Comparison of ENCODE assay signal across 8 cellular contexts in genomic region chr17:7717756-7718350, GRCh38. TPM values are rescaled to one million over a fixed set of nuclear protein-coding genes. Genes with fewer than 3 reads are reported as not detected.
DNase-seq lines count a peak whose midpoint lies in the region; ATAC-seq, FAIRE-seq and TF ChIP-seq lines count a peak whose summit lies in the region.

No MANE protein-coding gene starts in this region.

- peaks cover 8% of the 10 kb centered on the region for H3K79me1 ChIP-seq in trophoblast cell (ENCODE audit: low read length)

- no peak overlapping the region for H3K23ac ChIP-seq in trophoblast cell (ENCODE audit: low read length)

- H3K4me1 ChIP-seq in esophagus squamous epithelium = peaks cover 9 to 24% (median 15%) of the 10 kb centered on the region in 3 donors
- H3K4me1 ChIP-seq in trophoblast cell (ENCODE audit: control insufficient read depth in 1 of 2, insufficient read depth in 2 of 2, low read length in 2 of 2) = peaks cover 2 to 6% of the 10 kb centered on the region in 2 experiments

- 3 to 6% methylated on average over 11 of the region's 16 CpGs for WGBS in esophagus squamous epithelium, 2 donors
- no CpG with 5 or more reads among the region's 16 CpGs for WGBS in trophoblast cell (ENCODE audit: extremely low coverage, insufficient coverage, insufficient read length)

- H2BK12ac ChIP-seq in trophoblast cell (ENCODE audit: low read length) = no peak overlapping the region

- peak overlapping the region; percentile 98 for H2AFZ ChIP-seq in trophoblast cell (ENCODE audit: insufficient read depth, low read length, poor library complexity)

- H3K18ac ChIP-seq in trophoblast cell (ENCODE audit: low read length) = no peak overlapping the region

- ATAC-seq in HG02938 (IDR thresholded peaks at IDR 0.05; ENCODE audit: unreplicated experiment) = no peak

- intact Hi-C loops in esophagus squamous epithelium (cut with DNase I) = no loop called here

- H2BK5ac ChIP-seq in trophoblast cell (ENCODE audit: low read depth, low read length, poor library complexity) = no peak overlapping the region

- H3K9me3 ChIP-seq in SK-N-MC (ENCODE audit: low read depth, low read length) = no peaks in the 10 kb centered on the region
- H3K9me3 ChIP-seq in esophagus squamous epithelium = no peaks in the 10 kb centered on the region
- H3K9me3 ChIP-seq in trophoblast cell (ENCODE audit: insufficient read depth, low read depth, low read length) = no peaks in the 10 kb centered on the region

- H3K4ac ChIP-seq in trophoblast cell (ENCODE audit: low read depth, low read length) = no peak overlapping the region

- no peak overlapping the region for H3K27ac ChIP-seq in SK-N-MC
- H3K27ac ChIP-seq in esophagus squamous epithelium = peak overlapping the region; percentile 25 to 66 (median 48)
- H3K27ac ChIP-seq in trophoblast cell (ENCODE audit: low read depth, low read length) = no peak overlapping the region

- H3K4me3 ChIP-seq in SK-N-MC (peak overlapping the region; percentile 97), esophagus squamous epithelium (peak overlapping the region; percentile 43 to 66 (median 56)), trophoblast cell (ENCODE audit: low read depth, low read length) (peak overlapping the region; percentile 34)

- peak overlapping the region; percentile 75 for H3K4me2 ChIP-seq in trophoblast cell (ENCODE audit: low read length)

- TF ChIP-seq CTCF in esophagus squamous epithelium (IDR thresholded peaks at IDR 0.05) = no peak

- FAIRE-seq in RCC 7860 (lab: Jason Lieb, UNC) = no peak

- no peak for TF ChIP-seq POLR2A in esophagus squamous epithelium (IDR thresholded peaks at IDR 0.05)

- no peak overlapping the region for H4K91ac ChIP-seq in trophoblast cell (ENCODE audit: low read depth, low read length)

- H3K14ac ChIP-seq in trophoblast cell (ENCODE audit: low read length) = no peak overlapping the region

- peaks cover 0 to 83% (median 0%) of the 10 kb centered on the region in 4 donors for H3K27me3 ChIP-seq in esophagus squamous epithelium
- H3K27me3 ChIP-seq in trophoblast cell (ENCODE audit: insufficient read depth, low read length) = peaks cover 3% of the 10 kb centered on the region

- no peak overlapping the region for H4K8ac ChIP-seq in trophoblast cell (ENCODE audit: low read depth, low read length)

- H3K9ac ChIP-seq in SK-N-MC (ENCODE audit: insufficient read length) (no peak overlapping the region), trophoblast cell (ENCODE audit: low read length) (no peak overlapping the region)

- DNase-seq in NCI-H1092 treated with DMSO at 0.1 percent for 48 hours (lab: John Stamatoyannopoulos, UW) (peak; percentile 38), NCI-H1092 (lab: John Stamatoyannopoulos, UW) (no peak), SK-N-MC (ENCODE audit: low read depth, low spot score) (no peak), esophagus squamous epithelium (lab: John Stamatoyannopoulos, UW) (no peak), trophoblast cell (no peak), RCC 7860 (ENCODE audit: low spot score) (no peak), H4 (ENCODE audit: low spot score) (no peak)

- no peak overlapping the region for H2BK120ac ChIP-seq in trophoblast cell (ENCODE audit: insufficient read depth, low read length, poor library complexity)

- H3K36me3 ChIP-seq in SK-N-MC (ENCODE audit: insufficient read depth, low read length) (no peaks in the 10 kb centered on the region), esophagus squamous epithelium (no peaks in the 10 kb centered on the region), trophoblast cell (ENCODE audit: control insufficient read depth in 1 of 2, insufficient read depth in 2 of 2, low read length in 2 of 2) (no peaks in the 10 kb centered on the region)

- no peak overlapping the region for H2AK5ac ChIP-seq in trophoblast cell (ENCODE audit: low read length)

- no peak overlapping the region for H4K12ac ChIP-seq in trophoblast cell (ENCODE audit: low read depth, low read length)

- peaks cover 2% of the 10 kb centered on the region for H3K79me2 ChIP-seq in trophoblast cell (ENCODE audit: control insufficient read depth, insufficient read depth, low read length, poor library complexity)

RNA-seq across cellular contexts. Expression of gene DNAH2, which starts 0.3 kb away (rescaled TPM):
- under 1 TPM in 3 of 4 donors, not detected in 1; under 0.01 to 0.04 (median 0.03) TPM for total RNA-seq in esophagus squamous epithelium
- polyA plus RNA-seq in trophoblast cell (2013) = 0.03 and 0.05 TPM in 2 replicates
- total RNA-seq in H4 (2014; rRNA removed; shearing (Covaris generic)) = 0.10 and 0.12 TPM in 2 replicates

RNA-seq across cellular contexts. Expression of gene EFNB3, which starts 12.9 kb away (rescaled TPM):
- 1 to 10 TPM in 3 of 4 donors, under 1 TPM in 1; 0.70 to 2.7 (median 1.9) TPM for total RNA-seq in esophagus squamous epithelium
- polyA plus RNA-seq in trophoblast cell (2013) = 9.3 TPM in 2 replicates
- total RNA-seq in H4 (2014; rRNA removed; shearing (Covaris generic)) = 5.6 and 6.2 TPM in 2 replicates

RNA-seq across cellular contexts. Expression of gene WRAP53, which starts 29.6 kb away (rescaled TPM):
- 1 to 10 TPM; 3.5 to 6.0 (median 3.8) TPM for total RNA-seq in esophagus squamous epithelium
- polyA plus RNA-seq in trophoblast cell (2013) = 11.1 and 12.0 TPM in 2 replicates
- total RNA-seq in H4 (2014; rRNA removed; shearing (Covaris generic)) = 9.9 and 15.8 TPM in 2 replicates

RNA-seq across cellular contexts. Expression of gene TP53, which starts 30.6 kb away (rescaled TPM):
- 10 to 100 TPM; 26.6 to 35.1 (median 33.9) TPM for total RNA-seq in esophagus squamous epithelium
- 93.7 and 94.5 TPM in 2 replicates for polyA plus RNA-seq in trophoblast cell (2013)
- total RNA-seq in H4 (2014; rRNA removed; shearing (Covaris generic)) = 35.9 and 43.7 TPM in 2 replicates

Comparison
In these comparisons a context has a peak if more than half of its experiments do, and no peak if none do; other contexts are left out.
1. H3K27ac ChIP-seq: peak in esophagus squamous epithelium (4 of 4); none in SK-N-MC (single experiment) and trophoblast cell (single experiment).
2. H3K4me3 ChIP-seq: peak in every context shown above with its lines; median percentile 97 in SK-N-MC; 56 in esophagus squamous epithelium; 34 in trophoblast cell.